Comparison of ENCODE assay signal across 30 cellular contexts in genomic region chr2:130264046-130264445, GRCh38.
"Had no signal": no experiment of that assay in that cellular context is flagged by ENCODE, and none has a peak within 500 bp of the region (broad histone marks: within the 10 kb centered on the region; RNA-seq: fewer than 3 reads in every experiment).

No MANE protein-coding gene starts in this region.

- DNase-seq: heart right ventricle; left colon; lower lobe of right lung; mammary epithelial cell; mesenchymal stem cell; naive B cell; natural killer cell; nephron progenitor cell; pancreas; retina; right cardiac atrium; stimulated activated CD4-positive, alpha-beta T cell treated with anti-CD3 and anti-CD28 coated beads, Interleukin-12 subunit alpha, Interleukin-12 subunit beta, amount 100 ng/mL, for 4 hours; stimulated activated CD4-positive, alpha-beta T cell treated with anti-CD3 and anti-CD28 coated beads, Interleukin-15, amount 100 ng/mL, for 24 hours; stimulated activated CD4-positive, alpha-beta T cell treated with anti-CD3 and anti-CD28 coated beads, Interleukin-2, amount 100 ng/mL, for 24 hours; stimulated activated CD4-positive, alpha-beta T cell treated with anti-CD3 and anti-CD28 coated beads, Interleukin-4, amount 100 ng/mL, for 24 hours; stimulated activated naive CD4-positive, alpha-beta T cell; tibial artery had no signal

- H3K4me1 Mint-ChIP-seq: mesothelial cell of epicardium; naive B cell; natural killer cell; stimulated activated effector memory CD8-positive, alpha-beta T cell treated with anti-CD3 and anti-CD28 coated beads, Interleukin-12 subunit alpha, Interleukin-12 subunit beta, amount 100 ng/mL, for 72 hours had no signal

- H3K27me3 ChIP-seq: neural progenitor cell, vagina had no signal

- H3K36me3 ChIP-seq: heart right ventricle, left lung, lower lobe of right lung, neural progenitor cell, pancreas, prostate gland, suprapubic skin, thoracic aorta, tibial artery, vagina had no signal

- H3K4me2 ChIP-seq: hepatocyte, neural progenitor cell had no signal

- H3K9ac ChIP-seq: neural progenitor cell had no signal

- ATAC-seq: left colon; left lung; lower lobe of right lung; natural killer cell; pancreas; right cardiac atrium; stimulated activated effector memory CD8-positive, alpha-beta T cell treated with anti-CD3 and anti-CD28 coated beads, Interleukin-12 subunit alpha, Interleukin-12 subunit beta, amount 100 ng/mL, for 72 hours had no signal

- H3K27ac ChIP-seq: heart right ventricle, hepatocyte, left lung, lower lobe of right lung, neural progenitor cell, pancreas, prostate gland, skin epidermis, suprapubic skin, thoracic aorta, tibial artery, vagina had no signal

- H3K9me3 Mint-ChIP-seq: mesothelial cell of epicardium; naive B cell; natural killer cell; nephron progenitor cell; neural progenitor cell; stimulated activated effector memory CD8-positive, alpha-beta T cell treated with anti-CD3 and anti-CD28 coated beads, Interleukin-12 subunit alpha, Interleukin-12 subunit beta, amount 100 ng/mL, for 72 hours; stimulated activated naive CD8-positive, alpha-beta T cell treated with anti-CD3 and anti-CD28 coated beads, Interleukin-15, Interleukin-2, amounts not matched to agents 100 ng/mL and 50 ng/mL, for 24 hours; type B pancreatic cell had no signal

- H3K4me3 ChIP-seq: heart right ventricle, hepatocyte, left lung, lower lobe of right lung, neural progenitor cell, pancreas, prostate gland, skin epidermis, suprapubic skin, thoracic aorta, tibial artery, vagina had no signal

- H3K79me2 ChIP-seq: hepatocyte had no signal

- H3K4me3 Mint-ChIP-seq: mesothelial cell of epicardium; natural killer cell; nephron progenitor cell; neural progenitor cell; stimulated activated effector memory CD8-positive, alpha-beta T cell treated with anti-CD3 and anti-CD28 coated beads, Interleukin-12 subunit alpha, Interleukin-12 subunit beta, amount 100 ng/mL, for 72 hours; stimulated activated naive CD8-positive, alpha-beta T cell treated with anti-CD3 and anti-CD28 coated beads, Interleukin-15, Interleukin-2, amounts not matched to agents 100 ng/mL and 50 ng/mL, for 24 hours; type B pancreatic cell had no signal

- FAIRE-seq: keratinocyte, pancreas had no signal

- H3K27ac Mint-ChIP-seq: mesothelial cell of epicardium; naive B cell; natural killer cell; nephron progenitor cell; neural progenitor cell; stimulated activated effector memory CD8-positive, alpha-beta T cell treated with anti-CD3 and anti-CD28 coated beads, Interleukin-12 subunit alpha, Interleukin-12 subunit beta, amount 100 ng/mL, for 72 hours; stimulated activated naive CD8-positive, alpha-beta T cell treated with anti-CD3 and anti-CD28 coated beads, Interleukin-15, Interleukin-2, amounts not matched to agents 100 ng/mL and 50 ng/mL, for 24 hours; type B pancreatic cell had no signal

- H2AFZ ChIP-seq: hepatocyte, neural progenitor cell had no signal

- H3K36me3 Mint-ChIP-seq: mesothelial cell of epicardium; naive B cell; natural killer cell; neural progenitor cell; stimulated activated effector memory CD8-positive, alpha-beta T cell treated with anti-CD3 and anti-CD28 coated beads, Interleukin-12 subunit alpha, Interleukin-12 subunit beta, amount 100 ng/mL, for 72 hours; type B pancreatic cell had no signal

- H3K4me1 ChIP-seq: left lung, lower lobe of right lung, pancreas, prostate gland, suprapubic skin, tibial artery, vagina had no signal

- H3K9me3 ChIP-seq: heart right ventricle, left lung, lower lobe of right lung, pancreas, prostate gland, suprapubic skin, thoracic aorta, tibial artery, vagina had no signal
